In genomic region chr15:101120473-101120872, GRCh38 we compare ENCODE assay signal across 15 cellular contexts.
"Had no signal": no experiment of that assay in that cellular context is flagged by ENCODE, and none has a peak within 500 bp of the region (broad histone marks: within the 10 kb centered on the region; RNA-seq: fewer than 3 reads in every experiment).

No MANE protein-coding gene starts in this region.

- H3K27ac ChIP-seq: SK-N-MC had no signal

- DNase-seq: activated CD4-positive, alpha-beta T cell treated with anti-CD3 and anti-CD28 coated beads, Interleukin-2, amount 50 U/mL, for 1 hour; activated T-cell treated with anti-CD3 and anti-CD28 coated beads for 4 hours; amniotic stem cell; foreskin melanocyte; heart left ventricle; mammary epithelial cell; mucosa of descending colon; naive thymus-derived CD8-positive, alpha-beta T cell; T-helper 1 cell had no signal

- H3K27me3 ChIP-seq: heart left ventricle, ovary, tibial nerve had no signal

- H3K4me3 ChIP-seq: mucosa of descending colon, ovary, SK-N-MC, tibial nerve had no signal

- FAIRE-seq: endothelial cell of umbilical vein, islet of Langerhans had no signal

- H3K36me3 ChIP-seq: heart left ventricle, ovary, tibial nerve had no signal

- H3K9me3 ChIP-seq: heart left ventricle, mucosa of descending colon, ovary, tibial nerve had no signal

- ATAC-seq: activated naive CD4-positive, alpha-beta T cell treated with anti-CD3 and anti-CD28 coated beads, Interleukin-2, amount 50 U/mL, for 72 hours; mucosa of descending colon; naive thymus-derived CD8-positive, alpha-beta T cell had no signal
